ENCODE assay signal across 8 cellular contexts in genomic region chr11:10856689-10857603, GRCh38. TPM values are rescaled to one million over a fixed set of nuclear protein-coding genes. Genes with fewer than 3 reads are reported as not detected.
A peak's percentile ranks its signal among the peaks of the same experiment; 100 is the strongest.
DNase-seq lines count a peak whose midpoint lies in the region; ATAC-seq and TF ChIP-seq lines count a peak whose summit lies in the region.

No MANE protein-coding gene starts in this region.

- H3K9me3 Mint-ChIP-seq in activated naive CD8-positive, alpha-beta T cell treated with anti-CD3 and anti-CD28 coated beads, Interleukin-2, amount 50 U/mL, for 24 hours = no peaks in the 10 kb centered on the region

- H3K27ac ChIP-seq in trophoblast cell (ENCODE audit: low read depth, low read length) = peak overlapping the region; percentile 88

- intact Hi-C loops in left cardiac atrium (cut with DNase I) = loop anchor here (5.0 to 10.0 kb wide), 4 partner anchors 40 to 75 kb away; partner anchors contain the start of gene EIF4G2 (in 1 of the 2)

- H3K4me3 ChIP-seq in AG10803 (ENCODE audit: low read length) (peak overlapping the region; percentile 97), GM12875 (ENCODE audit: low read depth, low read length) (peak overlapping the region; percentile 84), trophoblast cell (ENCODE audit: low read depth, low read length) (peak overlapping the region; percentile 94)

- TF ChIP-seq CTCF in AG10803 (conservative IDR thresholded peaks at IDR 0.05; ENCODE audit: low read length) (no peak), GM12875 (IDR thresholded peaks at IDR 0.05; ENCODE audit: borderline replicate concordance, insufficient read depth, low read depth, low read length) (no peak)

- peaks cover 16% of the 10 kb centered on the region for H3K79me1 ChIP-seq in trophoblast cell (ENCODE audit: low read length)

- DNase-seq in AG10803 (ENCODE audit: low read depth) (peak; percentile 30), NCI-H146 (lab: John Stamatoyannopoulos, UW) (peak; percentile 64), left cardiac atrium (peak; percentile 30), trophoblast cell (peak; percentile 64 to 80), cerebellar nuclear complex (lab: John Stamatoyannopoulos, UW) (no peak)
- DNase-seq in activated naive CD8-positive, alpha-beta T cell treated with anti-CD3 and anti-CD28 coated beads, Interleukin-2, amount 50 U/mL, for 24 hours = no peak

- H3K27me3 ChIP-seq in trophoblast cell (ENCODE audit: insufficient read depth, low read length) = no peaks in the 10 kb centered on the region

- H3K4me3 Mint-ChIP-seq in activated naive CD8-positive, alpha-beta T cell treated with anti-CD3 and anti-CD28 coated beads, Interleukin-2, amount 50 U/mL, for 24 hours = peak overlapping the region; percentile 99

- H2BK12ac ChIP-seq in trophoblast cell (ENCODE audit: low read length) = no peak overlapping the region

- H2AFZ ChIP-seq in trophoblast cell (ENCODE audit: insufficient read depth, low read length, poor library complexity) = peak overlapping the region; percentile 35

- H3K4me2 ChIP-seq in trophoblast cell (ENCODE audit: low read length) = peak overlapping the region; percentile 91

- peak overlapping the region; percentile 29 for H3K14ac ChIP-seq in trophoblast cell (ENCODE audit: low read length)

- H3K36me3 Mint-ChIP-seq in activated naive CD8-positive, alpha-beta T cell treated with anti-CD3 and anti-CD28 coated beads, Interleukin-2, amount 50 U/mL, for 24 hours (ENCODE audit: low read depth) = peaks cover 34% of the 10 kb centered on the region

- H3K36me3 ChIP-seq in trophoblast cell (ENCODE audit: control insufficient read depth in 1 of 2, insufficient read depth in 2 of 2, low read length in 2 of 2) = peaks cover 0 to 13% of the 10 kb centered on the region in 2 experiments

- H2AK5ac ChIP-seq in trophoblast cell (ENCODE audit: low read length) = no peak overlapping the region

- WGBS in trophoblast cell (ENCODE audit: extremely low coverage, insufficient coverage, insufficient read length) = no CpG with 5 or more reads among the region's 22 CpGs

- H3K9me3 ChIP-seq in trophoblast cell (ENCODE audit: insufficient read depth, low read depth, low read length) = no peaks in the 10 kb centered on the region

- H4K8ac ChIP-seq in trophoblast cell (ENCODE audit: low read depth, low read length) = peak overlapping the region; percentile 67

- H3K9ac ChIP-seq in trophoblast cell (ENCODE audit: low read length) = peak overlapping the region; percentile 91

- peak overlapping the region; percentile 36 for H3K18ac ChIP-seq in trophoblast cell (ENCODE audit: low read length)

- no peak overlapping the region for H3K23ac ChIP-seq in trophoblast cell (ENCODE audit: low read length)

- H4K91ac ChIP-seq in trophoblast cell (ENCODE audit: low read depth, low read length) = peak overlapping the region; percentile 71

- H3K4me1 ChIP-seq in trophoblast cell (ENCODE audit: control insufficient read depth in 1 of 2, insufficient read depth in 2 of 2, low read length in 2 of 2) = no peaks in the 10 kb centered on the region

- no peak overlapping the region for H2BK120ac ChIP-seq in trophoblast cell (ENCODE audit: insufficient read depth, low read length, poor library complexity)

- no peak overlapping the region for H4K12ac ChIP-seq in trophoblast cell (ENCODE audit: low read depth, low read length)

- H2BK5ac ChIP-seq in trophoblast cell (ENCODE audit: low read depth, low read length, poor library complexity) = peak overlapping the region; percentile 43

- no peaks in the 10 kb centered on the region for H3K27me3 Mint-ChIP-seq in activated naive CD8-positive, alpha-beta T cell treated with anti-CD3 and anti-CD28 coated beads, Interleukin-2, amount 50 U/mL, for 24 hours

- peaks cover 8% of the 10 kb centered on the region for H3K79me2 ChIP-seq in trophoblast cell (ENCODE audit: control insufficient read depth, insufficient read depth, low read length, poor library complexity)

- H3K4ac ChIP-seq in trophoblast cell (ENCODE audit: low read depth, low read length) = peak overlapping the region; percentile 90

- H3K4me1 Mint-ChIP-seq in activated naive CD8-positive, alpha-beta T cell treated with anti-CD3 and anti-CD28 coated beads, Interleukin-2, amount 50 U/mL, for 24 hours = peaks cover 52% of the 10 kb centered on the region

- H3K27ac Mint-ChIP-seq in activated naive CD8-positive, alpha-beta T cell treated with anti-CD3 and anti-CD28 coated beads, Interleukin-2, amount 50 U/mL, for 24 hours = peak overlapping the region; percentile 98

- ATAC-seq in HG02763 (IDR thresholded peaks at IDR 0.05; ENCODE audit: unreplicated experiment) (peak; percentile 15), left cardiac atrium (peak; percentile 4 to 31)
- ATAC-seq in activated naive CD8-positive, alpha-beta T cell treated with anti-CD3 and anti-CD28 coated beads, Interleukin-2, amount 50 U/mL, for 24 hours = peak; percentile 20

RNA-seq across cellular contexts. Expression of gene ZBED5, which starts 0.9 kb away (rescaled TPM):
- 10 to 100 TPM; 36.6 to 39.9 TPM for total RNA-seq in left cardiac atrium
- polyA plus RNA-seq in trophoblast cell (2013) = 22.2 and 22.5 TPM in 2 replicates

RNA-seq across cellular contexts. Expression of gene EIF4G2, which starts 48.2 kb away (rescaled TPM):
- 100 to 1,000 TPM; 665 to 793 TPM for total RNA-seq in left cardiac atrium
- polyA plus RNA-seq in trophoblast cell (2013) = 1,646 and 1,688 TPM in 2 replicates

Comparison
In these comparisons a context has a peak if more than half of its experiments do, and no peak if none do; other contexts are left out.
1. DNase-seq: peak in AG10803 (single experiment), NCI-H146 (single experiment), left cardiac atrium (single experiment) and trophoblast cell (2 of 2); none in activated naive CD8-positive, alpha-beta T cell treated with anti-CD3 and anti-CD28 coated beads, Interleukin-2, amount 50 U/mL, for 24 hours (single experiment) and cerebellar nuclear complex (0 of 2).
2. Peak in every context shown above with its lines, with median percentiles within 50 percentile points of each other: H3K4me3 ChIP-seq and ATAC-seq.